1 cellular context compared by ENCODE assay signal in the genomic region with DNA sequence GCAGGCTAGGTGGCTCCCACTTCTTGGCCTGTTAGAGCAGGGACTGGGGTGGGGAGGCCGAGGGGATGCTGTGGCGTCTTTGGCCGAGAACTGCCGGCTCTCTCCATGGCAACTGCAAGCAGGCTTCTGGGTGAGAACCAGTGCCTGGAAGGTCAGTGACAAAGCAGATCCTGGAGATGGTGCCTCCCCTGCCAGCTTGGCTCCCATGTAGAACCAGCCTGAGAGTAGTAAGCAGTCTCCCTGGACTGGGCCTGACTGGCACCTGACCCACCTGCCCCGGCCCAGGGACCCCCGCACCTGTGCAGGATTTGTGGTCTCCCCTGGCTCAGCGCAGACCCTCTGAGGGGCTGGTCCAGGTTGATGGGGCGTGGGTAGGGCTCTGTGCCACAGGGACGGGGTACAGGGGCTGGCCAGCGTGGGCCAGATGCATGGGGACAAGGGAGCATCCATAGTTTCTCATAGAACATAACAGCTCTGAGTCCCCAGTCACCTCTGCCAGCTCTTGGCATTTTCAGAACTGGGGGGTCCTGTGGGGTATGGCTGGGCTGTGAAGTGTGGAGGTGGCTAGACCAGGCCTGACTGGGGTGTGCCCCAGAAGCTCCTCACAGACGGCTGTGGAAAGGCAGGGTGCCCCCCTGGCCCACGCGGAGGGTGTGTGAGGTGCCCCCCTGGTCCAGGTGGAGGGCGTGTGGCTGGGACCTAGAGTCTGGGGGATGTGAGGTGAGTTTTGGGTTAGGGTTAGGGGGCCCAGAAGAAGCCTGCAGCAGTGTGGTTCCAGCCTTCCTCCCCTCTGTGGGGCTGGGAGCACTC.
TF ChIP-seq lines count a peak whose summit lies in the region.

No MANE protein-coding gene starts in this region.

TF ChIP-seq in H1, 55 proteins besides CTCF, POLR2A, EP300 and RAD21:
- TF ChIP-seq SAP30 (IDR thresholded peaks at IDR 0.05; ENCODE audit: insufficient read depth, insufficient replicate concordance, low read length): no peak
TF ChIP-seq in H1: peak in this region for 0.
